In the genomic region with DNA sequence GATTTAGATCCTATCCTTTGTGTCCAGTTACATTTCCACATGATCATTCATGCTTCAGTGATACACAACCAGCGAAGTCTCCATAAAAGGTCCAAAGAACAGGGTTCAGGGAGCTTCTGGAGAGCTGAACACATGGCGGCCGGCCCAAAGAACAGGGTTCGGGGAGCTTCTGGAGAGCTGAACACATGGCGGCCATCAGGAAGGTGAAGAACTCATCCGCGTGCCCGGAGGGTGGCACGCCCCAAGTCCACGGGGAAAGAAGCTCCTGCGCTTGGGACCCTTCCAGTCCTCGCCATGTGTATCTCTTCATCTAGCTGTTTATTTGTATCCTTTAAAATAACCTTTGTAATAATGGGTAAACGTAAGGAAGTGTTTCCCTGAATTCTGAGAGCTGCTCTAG, we compare ENCODE assay signal across 1 cellular context.
TF ChIP-seq lines count a peak whose summit lies in the region.

No MANE protein-coding gene starts in this region.

TF ChIP-seq in HepG2, 621 proteins besides CTCF, POLR2A, EP300 and RAD21 (continued from another document):
- TF ChIP-seq, protein P1, sequence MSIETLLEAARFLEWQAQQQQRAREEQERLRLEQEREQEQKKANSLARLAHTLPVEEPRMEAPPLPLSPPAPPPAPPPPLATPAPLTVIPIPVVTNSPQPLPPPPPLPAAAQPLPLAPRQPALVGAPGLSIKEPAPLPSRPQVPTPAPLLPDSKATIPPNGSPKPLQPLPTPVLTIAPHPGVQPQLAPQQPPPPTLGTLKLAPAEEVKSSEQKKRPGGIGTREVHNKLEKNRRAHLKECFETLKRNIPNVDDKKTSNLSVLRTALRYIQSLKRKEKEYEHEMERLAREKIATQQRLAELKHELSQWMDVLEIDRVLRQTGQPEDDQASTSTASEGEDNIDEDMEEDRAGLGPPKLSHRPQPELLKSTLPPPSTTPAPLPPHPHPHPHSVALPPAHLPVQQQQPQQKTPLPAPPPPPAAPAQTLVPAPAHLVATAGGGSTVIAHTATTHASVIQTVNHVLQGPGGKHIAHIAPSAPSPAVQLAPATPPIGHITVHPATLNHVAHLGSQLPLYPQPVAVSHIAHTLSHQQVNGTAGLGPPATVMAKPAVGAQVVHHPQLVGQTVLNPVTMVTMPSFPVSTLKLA (IDR thresholded peaks at IDR 0.05) = 0 out of 2 replicates have a peak, but pooled peaks have one; percentile 18
